8 cellular contexts compared by ENCODE assay signal in the genomic region with DNA sequence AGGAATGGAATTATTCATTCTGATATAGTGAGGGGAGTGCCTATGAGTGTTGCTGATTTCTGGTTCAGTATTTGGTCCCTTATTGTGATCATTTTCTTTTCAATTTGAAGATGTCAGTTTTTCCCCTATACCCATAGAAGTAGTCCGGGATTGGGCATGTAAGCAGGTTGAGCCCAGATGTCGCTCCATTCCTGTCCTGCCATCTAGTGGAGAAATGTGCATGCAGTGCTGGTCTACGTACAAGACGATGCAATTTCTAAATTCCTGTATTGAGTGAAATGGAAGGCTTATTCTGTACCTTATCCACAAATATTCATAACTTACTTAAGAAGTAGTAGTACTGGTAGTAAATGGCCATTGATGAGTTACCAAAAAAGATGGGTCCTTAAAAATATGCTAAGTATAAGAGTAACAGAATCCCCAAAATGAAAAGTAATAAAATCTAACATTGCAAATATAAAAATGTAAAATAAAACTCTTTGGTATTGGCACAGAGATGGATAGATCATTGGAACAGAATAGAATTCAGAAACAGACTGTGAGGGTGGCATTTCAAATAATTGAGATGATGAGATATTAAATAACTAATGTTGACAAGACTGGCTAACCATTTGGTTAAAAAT.
A peak's percentile ranks its signal among the peaks of the same experiment; 100 is the strongest.
DNase-seq lines count a peak whose midpoint lies in the region; ATAC-seq, FAIRE-seq and TF ChIP-seq lines count a peak whose summit lies in the region.

No MANE protein-coding gene starts in this region.

- intact Hi-C loops in pancreas (cut with DNase I): no loop called here

- no peaks in the 10 kb centered on the region for H3K4me1 ChIP-seq in pancreas

- WGBS in pancreas, 2 donors: 1% methylated on average over 4 of the region's 4 CpGs

- H3K27me3 ChIP-seq in pancreas: no peaks in the 10 kb centered on the region

- H3K27ac ChIP-seq in pancreas: no peak overlapping the region

- H3K36me3 ChIP-seq in pancreas: no peaks in the 10 kb centered on the region

- no peak overlapping the region for H3K4me3 ChIP-seq in pancreas

- DNase-seq in DMS153 treated with DMSO at 0.1 percent for 48 hours (lab: John Stamatoyannopoulos, UW; ENCODE audit: unreplicated experiment) (peak; percentile 64), NCI-H345 treated with DMSO at 0.1 percent for 48 hours (lab: John Stamatoyannopoulos, UW; ENCODE audit: unreplicated experiment) (peak; percentile 34), activated T-cell treated with anti-CD3 and anti-CD28 coated beads for 48 hours (ENCODE audit: low read depth) (peak; percentile 3), foreskin melanocyte (peak; percentile 46), pancreas (peak in 5 of 6 donors; percentile 20 to 70 (median 34)), OCI-M2 (lab: John Stamatoyannopoulos, UW; ENCODE audit: unreplicated experiment) (no peak)

- peak; percentile 23 for FAIRE-seq in pancreas (lab: Jason Lieb, UNC)

- TF ChIP-seq CTCF in pancreas (IDR thresholded peaks at IDR 0.05): peak; percentile 48 to 77 (median 56)

- ATAC-seq in GM19372 (IDR thresholded peaks at IDR 0.05; ENCODE audit: low read depth, unreplicated experiment): peak; percentile 97
- ATAC-seq in HG03354 (IDR thresholded peaks at IDR 0.05; ENCODE audit: poor library complexity, severe bottlenecking, unreplicated experiment): peak; percentile 96
- ATAC-seq in pancreas: peak; percentile 85 to 98 (median 96)

- H3K9me3 ChIP-seq in pancreas: no peaks in the 10 kb centered on the region
